Comparison of ENCODE assay signal across 1 cellular context in the genomic region with DNA sequence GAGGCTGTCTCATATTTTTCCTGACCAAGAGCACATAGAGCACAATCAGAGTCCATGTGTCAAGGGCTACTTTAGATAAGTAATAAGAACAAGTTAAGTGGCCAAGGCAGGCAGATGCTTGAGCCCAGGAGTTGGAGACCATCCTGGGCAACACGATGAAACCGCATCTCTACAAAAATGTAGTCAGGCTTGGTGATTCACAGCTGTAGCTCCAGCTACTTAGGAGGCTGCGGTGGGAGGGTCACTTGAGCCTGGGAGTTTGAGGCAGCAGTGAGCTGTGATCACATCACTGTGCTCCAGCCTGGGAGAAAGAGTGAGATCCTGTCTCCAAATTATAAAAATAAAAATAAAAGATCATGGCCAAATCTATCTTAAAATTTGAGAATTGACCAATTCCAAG.
TF ChIP-seq lines count a peak whose summit lies in the region.

No MANE protein-coding gene starts in this region.

TF ChIP-seq in GM23338, 12 proteins besides CTCF, POLR2A, EP300 and RAD21 (continued from another document):
- TF ChIP-seq, protein P1, sequence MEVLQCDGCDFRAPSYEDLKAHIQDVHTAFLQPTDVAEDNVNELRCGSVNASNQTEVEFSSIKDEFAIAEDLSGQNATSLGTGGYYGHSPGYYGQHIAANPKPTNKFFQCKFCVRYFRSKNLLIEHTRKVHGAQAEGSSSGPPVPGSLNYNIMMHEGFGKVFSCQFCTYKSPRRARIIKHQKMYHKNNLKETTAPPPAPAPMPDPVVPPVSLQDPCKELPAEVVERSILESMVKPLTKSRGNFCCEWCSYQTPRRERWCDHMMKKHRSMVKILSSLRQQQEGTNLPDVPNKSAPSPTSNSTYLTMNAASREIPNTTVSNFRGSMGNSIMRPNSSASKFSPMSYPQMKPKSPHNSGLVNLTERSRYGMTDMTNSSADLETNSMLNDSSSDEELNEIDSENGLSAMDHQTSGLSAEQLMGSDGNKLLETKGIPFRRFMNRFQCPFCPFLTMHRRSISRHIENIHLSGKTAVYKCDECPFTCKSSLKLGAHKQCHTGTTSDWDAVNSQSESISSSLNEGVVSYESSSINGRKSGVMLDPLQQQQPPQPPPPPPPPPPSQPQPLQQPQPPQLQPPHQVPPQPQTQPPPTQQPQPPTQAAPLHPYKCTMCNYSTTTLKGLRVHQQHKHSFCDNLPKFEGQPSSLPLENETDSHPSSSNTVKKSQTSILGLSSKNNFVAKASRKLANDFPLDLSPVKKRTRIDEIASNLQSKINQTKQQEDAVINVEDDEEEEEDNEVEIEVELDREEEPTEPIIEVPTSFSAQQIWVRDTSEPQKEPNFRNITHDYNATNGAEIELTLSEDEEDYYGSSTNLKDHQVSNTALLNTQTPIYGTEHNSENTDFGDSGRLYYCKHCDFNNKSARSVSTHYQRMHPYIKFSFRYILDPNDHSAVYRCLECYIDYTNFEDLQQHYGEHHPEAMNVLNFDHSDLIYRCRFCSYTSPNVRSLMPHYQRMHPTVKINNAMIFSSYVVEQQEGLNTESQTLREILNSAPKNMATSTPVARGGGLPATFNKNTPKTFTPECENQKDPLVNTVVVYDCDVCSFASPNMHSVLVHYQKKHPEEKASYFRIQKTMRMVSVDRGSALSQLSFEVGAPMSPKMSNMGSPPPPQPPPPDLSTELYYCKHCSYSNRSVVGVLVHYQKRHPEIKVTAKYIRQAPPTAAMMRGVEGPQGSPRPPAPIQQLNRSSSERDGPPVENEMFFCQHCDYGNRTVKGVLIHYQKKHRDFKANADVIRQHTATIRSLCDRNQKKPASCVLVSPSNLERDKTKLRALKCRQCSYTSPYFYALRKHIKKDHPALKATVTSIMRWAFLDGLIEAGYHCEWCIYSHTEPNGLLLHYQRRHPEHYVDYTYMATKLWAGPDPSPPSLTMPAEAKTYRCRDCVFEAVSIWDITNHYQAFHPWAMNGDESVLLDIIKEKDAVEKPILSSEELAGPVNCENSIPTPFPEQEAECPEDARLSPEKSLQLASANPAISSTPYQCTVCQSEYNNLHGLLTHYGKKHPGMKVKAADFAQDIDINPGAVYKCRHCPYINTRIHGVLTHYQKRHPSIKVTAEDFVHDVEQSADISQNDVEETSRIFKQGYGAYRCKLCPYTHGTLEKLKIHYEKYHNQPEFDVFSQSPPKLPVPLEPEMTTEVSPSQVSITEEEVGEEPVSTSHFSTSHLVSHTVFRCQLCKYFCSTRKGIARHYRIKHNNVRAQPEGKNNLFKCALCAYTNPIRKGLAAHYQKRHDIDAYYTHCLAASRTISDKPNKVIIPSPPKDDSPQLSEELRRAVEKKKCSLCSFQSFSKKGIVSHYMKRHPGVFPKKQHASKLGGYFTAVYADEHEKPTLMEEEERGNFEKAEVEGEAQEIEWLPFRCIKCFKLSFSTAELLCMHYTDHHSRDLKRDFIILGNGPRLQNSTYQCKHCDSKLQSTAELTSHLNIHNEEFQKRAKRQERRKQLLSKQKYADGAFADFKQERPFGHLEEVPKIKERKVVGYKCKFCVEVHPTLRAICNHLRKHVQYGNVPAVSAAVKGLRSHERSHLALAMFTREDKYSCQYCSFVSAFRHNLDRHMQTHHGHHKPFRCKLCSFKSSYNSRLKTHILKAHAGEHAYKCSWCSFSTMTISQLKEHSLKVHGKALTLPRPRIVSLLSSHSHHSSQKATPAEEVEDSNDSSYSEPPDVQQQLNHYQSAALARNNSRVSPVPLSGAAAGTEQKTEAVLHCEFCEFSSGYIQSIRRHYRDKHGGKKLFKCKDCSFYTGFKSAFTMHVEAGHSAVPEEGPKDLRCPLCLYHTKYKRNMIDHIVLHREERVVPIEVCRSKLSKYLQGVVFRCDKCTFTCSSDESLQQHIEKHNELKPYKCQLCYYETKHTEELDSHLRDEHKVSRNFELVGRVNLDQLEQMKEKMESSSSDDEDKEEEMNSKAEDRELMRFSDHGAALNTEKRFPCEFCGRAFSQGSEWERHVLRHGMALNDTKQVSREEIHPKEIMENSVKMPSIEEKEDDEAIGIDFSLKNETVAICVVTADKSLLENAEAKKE (CRISPR knock-in tag; IDR thresholded peaks at IDR 0.05), result no peak
- TF ChIP-seq NANOG (IDR thresholded peaks at IDR 0.05; ENCODE audit: borderline replicate concordance) (no peak), ZNF331 (CRISPR knock-in tag; IDR thresholded peaks at IDR 0.05; ENCODE audit: low read depth) (no peak), STAT1 (IDR thresholded peaks at IDR 0.05; ENCODE audit: unreplicated experiment) (no peak), JUNB (IDR thresholded peaks at IDR 0.05; ENCODE audit: unreplicated experiment) (no peak)
- TF ChIP-seq, protein P2, sequence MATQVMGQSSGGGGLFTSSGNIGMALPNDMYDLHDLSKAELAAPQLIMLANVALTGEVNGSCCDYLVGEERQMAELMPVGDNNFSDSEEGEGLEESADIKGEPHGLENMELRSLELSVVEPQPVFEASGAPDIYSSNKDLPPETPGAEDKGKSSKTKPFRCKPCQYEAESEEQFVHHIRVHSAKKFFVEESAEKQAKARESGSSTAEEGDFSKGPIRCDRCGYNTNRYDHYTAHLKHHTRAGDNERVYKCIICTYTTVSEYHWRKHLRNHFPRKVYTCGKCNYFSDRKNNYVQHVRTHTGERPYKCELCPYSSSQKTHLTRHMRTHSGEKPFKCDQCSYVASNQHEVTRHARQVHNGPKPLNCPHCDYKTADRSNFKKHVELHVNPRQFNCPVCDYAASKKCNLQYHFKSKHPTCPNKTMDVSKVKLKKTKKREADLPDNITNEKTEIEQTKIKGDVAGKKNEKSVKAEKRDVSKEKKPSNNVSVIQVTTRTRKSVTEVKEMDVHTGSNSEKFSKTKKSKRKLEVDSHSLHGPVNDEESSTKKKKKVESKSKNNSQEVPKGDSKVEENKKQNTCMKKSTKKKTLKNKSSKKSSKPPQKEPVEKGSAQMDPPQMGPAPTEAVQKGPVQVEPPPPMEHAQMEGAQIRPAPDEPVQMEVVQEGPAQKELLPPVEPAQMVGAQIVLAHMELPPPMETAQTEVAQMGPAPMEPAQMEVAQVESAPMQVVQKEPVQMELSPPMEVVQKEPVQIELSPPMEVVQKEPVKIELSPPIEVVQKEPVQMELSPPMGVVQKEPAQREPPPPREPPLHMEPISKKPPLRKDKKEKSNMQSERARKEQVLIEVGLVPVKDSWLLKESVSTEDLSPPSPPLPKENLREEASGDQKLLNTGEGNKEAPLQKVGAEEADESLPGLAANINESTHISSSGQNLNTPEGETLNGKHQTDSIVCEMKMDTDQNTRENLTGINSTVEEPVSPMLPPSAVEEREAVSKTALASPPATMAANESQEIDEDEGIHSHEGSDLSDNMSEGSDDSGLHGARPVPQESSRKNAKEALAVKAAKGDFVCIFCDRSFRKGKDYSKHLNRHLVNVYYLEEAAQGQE (IDR thresholded peaks at IDR 0.05; ENCODE audit: unreplicated experiment), result no peak
